ENCODE assay signal across 17 cellular contexts in genomic region chr5:149901511-149901910, GRCh38. TPM values are rescaled to one million over a fixed set of nuclear protein-coding genes. Genes with fewer than 3 reads are reported as not detected.
DNase-seq lines count a peak whose midpoint lies in the region; ATAC-seq and TF ChIP-seq lines count a peak whose summit lies in the region.
"Had no signal": no experiment of that assay in that cellular context is flagged by ENCODE, and none has a peak within 500 bp of the region (broad histone marks: within the 10 kb centered on the region; RNA-seq: fewer than 3 reads in every experiment).

No MANE protein-coding gene starts in this region.

- H3K27ac ChIP-seq in brain microvascular endothelial cell: no peak overlapping the region

- no peaks in the 10 kb centered on the region for H3K27me3 ChIP-seq in brain microvascular endothelial cell (replicated peaks)

- no peak for DNase-seq in stimulated activated naive CD8-positive, alpha-beta T cell treated with anti-CD3 and anti-CD28 coated beads, Interleukin-15, amount 100 ng/mL, for 72 hours
- no peak for DNase-seq in stimulated activated naive CD8-positive, alpha-beta T cell treated with anti-CD3 and anti-CD28 coated beads, Interleukin-15, Interleukin-2, amounts not matched to agents 100 U/mL and 50 U/mL, for 24 hours
- DNase-seq in activated CD8-positive, alpha-beta T cell treated with anti-CD3 and anti-CD28 coated beads, Interleukin-2, amount 10 ng/mL, durations not matched to agents 7 days and 5 days: peak; percentile 43
- peak; percentile 27 for DNase-seq in glomerular visceral epithelial cell (ENCODE audit: extremely low spot score)
- DNase-seq in brain microvascular endothelial cell: no peak
- DNase-seq in NCI-H345 treated with DMSO at 0.1 percent for 48 hours (lab: John Stamatoyannopoulos, UW; ENCODE audit: unreplicated experiment): no peak
- DNase-seq: CD4-positive, CD25-positive, alpha-beta regulatory T cell; DMS79; HCEC 1CT; NCI-H1694; NCI-H2081; NCI-H2171 treated with DMSO at 0.1 percent for 48 hours; NCI-H446; NCI-H526; Right ventricle myocardium superior had no signal

- peaks cover 33% of the 10 kb centered on the region for H3K27me3 Mint-ChIP-seq in stimulated activated naive CD8-positive, alpha-beta T cell treated with anti-CD3 and anti-CD28 coated beads, Interleukin-15, amount 100 ng/mL, for 72 hours
- peaks cover 34% of the 10 kb centered on the region for H3K27me3 Mint-ChIP-seq in activated CD8-positive, alpha-beta T cell treated with anti-CD3 and anti-CD28 coated beads, Interleukin-2, amount 10 ng/mL, durations not matched to agents 7 days and 5 days (ENCODE audit: low read depth)

- no peak for TF ChIP-seq CTCF in brain microvascular endothelial cell (IDR thresholded peaks at IDR 0.05; ENCODE audit: low read depth, low read length, missing control alignments)

- peak; percentile 54 for ATAC-seq in stimulated activated naive CD8-positive, alpha-beta T cell treated with anti-CD3 and anti-CD28 coated beads, Interleukin-15, amount 100 ng/mL, for 72 hours
- ATAC-seq in stimulated activated naive CD8-positive, alpha-beta T cell treated with anti-CD3 and anti-CD28 coated beads, Interleukin-15, Interleukin-2, amounts not matched to agents 100 U/mL and 50 U/mL, for 24 hours: no peak
- ATAC-seq in activated CD8-positive, alpha-beta T cell treated with anti-CD3 and anti-CD28 coated beads, Interleukin-2, amount 10 ng/mL, durations not matched to agents 7 days and 5 days: no peak
- no peak for ATAC-seq in GM18519 (IDR thresholded peaks at IDR 0.05; ENCODE audit: low FRiP score, unreplicated experiment)

- H3K4me3 Mint-ChIP-seq in stimulated activated naive CD8-positive, alpha-beta T cell treated with anti-CD3 and anti-CD28 coated beads, Interleukin-15, amount 100 ng/mL, for 72 hours: no peak overlapping the region
- no peak overlapping the region for H3K4me3 Mint-ChIP-seq in activated CD8-positive, alpha-beta T cell treated with anti-CD3 and anti-CD28 coated beads, Interleukin-2, amount 10 ng/mL, durations not matched to agents 7 days and 5 days
- H3K4me3 Mint-ChIP-seq: CD4-positive, CD25-positive, alpha-beta regulatory T cell; GM23338 had no signal

- CTCF ChIA-PET in activated CD8-positive, alpha-beta T cell treated with anti-CD3 and anti-CD28 coated beads, Interleukin-2, amount 10 ng/mL, durations not matched to agents 7 days and 5 days (lab: Charles Lee): interaction anchor here (1.2 kb wide), 1 partner anchor 61 kb away, joined by 5 read pairs; no protein-coding TSS in a partner anchor

- no peaks in the 10 kb centered on the region for H3K9me3 Mint-ChIP-seq in stimulated activated naive CD8-positive, alpha-beta T cell treated with anti-CD3 and anti-CD28 coated beads, Interleukin-15, amount 100 ng/mL, for 72 hours
- no peaks in the 10 kb centered on the region for H3K9me3 Mint-ChIP-seq in activated CD8-positive, alpha-beta T cell treated with anti-CD3 and anti-CD28 coated beads, Interleukin-2, amount 10 ng/mL, durations not matched to agents 7 days and 5 days (ENCODE audit: insufficient read depth)
- H3K9me3 Mint-ChIP-seq: CD4-positive, CD25-positive, alpha-beta regulatory T cell; GM23338 had no signal

- H3K36me3 ChIP-seq in brain microvascular endothelial cell (replicated peaks): no peaks in the 10 kb centered on the region

- in situ Hi-C loops in brain microvascular endothelial cell (cut with HindIII; ENCODE audit: low pct_ligation_motif_present, low sequenced_read_pairs): no loop called here

- H3K4me1 Mint-ChIP-seq in stimulated activated naive CD8-positive, alpha-beta T cell treated with anti-CD3 and anti-CD28 coated beads, Interleukin-15, amount 100 ng/mL, for 72 hours: peaks cover 10% of the 10 kb centered on the region
- H3K4me1 Mint-ChIP-seq in activated CD8-positive, alpha-beta T cell treated with anti-CD3 and anti-CD28 coated beads, Interleukin-2, amount 10 ng/mL, durations not matched to agents 7 days and 5 days (ENCODE audit: low read depth): peaks cover 15% of the 10 kb centered on the region
- H3K4me1 Mint-ChIP-seq: GM23338 had no signal

- no peak overlapping the region for H3K27ac Mint-ChIP-seq in stimulated activated naive CD8-positive, alpha-beta T cell treated with anti-CD3 and anti-CD28 coated beads, Interleukin-15, amount 100 ng/mL, for 72 hours
- H3K27ac Mint-ChIP-seq in activated CD8-positive, alpha-beta T cell treated with anti-CD3 and anti-CD28 coated beads, Interleukin-2, amount 10 ng/mL, durations not matched to agents 7 days and 5 days: no peak overlapping the region
- H3K27ac Mint-ChIP-seq: CD4-positive, CD25-positive, alpha-beta regulatory T cell; GM23338 had no signal

- H3K4me3 ChIP-seq in brain microvascular endothelial cell (ENCODE audit: low read depth, low read length): no peak overlapping the region
- H3K4me3 ChIP-seq: GM23338 had no signal

- POLR2A ChIA-PET in activated CD8-positive, alpha-beta T cell treated with anti-CD3 and anti-CD28 coated beads, Interleukin-2, amount 10 ng/mL, durations not matched to agents 7 days and 5 days (lab: Charles Lee): no interaction called here

- H3K36me3 Mint-ChIP-seq in activated CD8-positive, alpha-beta T cell treated with anti-CD3 and anti-CD28 coated beads, Interleukin-2, amount 10 ng/mL, durations not matched to agents 7 days and 5 days (ENCODE audit: low read depth): no peaks in the 10 kb centered on the region
- H3K36me3 Mint-ChIP-seq: CD4-positive, CD25-positive, alpha-beta regulatory T cell had no signal

RNA-seq across cellular contexts. Expression of gene PDE6A, which starts 43.1 kb away (rescaled TPM):
- not detected for total RNA-seq in activated CD8-positive, alpha-beta T cell treated with anti-CD3 and anti-CD28 coated beads, Interleukin-2, amount 10 ng/mL, durations not matched to agents 7 days and 5 days
- total RNA-seq: CD4-positive, CD25-positive, alpha-beta regulatory T cell; GM23338 had no signal

RNA-seq across cellular contexts. Expression of gene SLC26A2, which starts 59.0 kb away (rescaled TPM):
- total RNA-seq in activated CD8-positive, alpha-beta T cell treated with anti-CD3 and anti-CD28 coated beads, Interleukin-2, amount 10 ng/mL, durations not matched to agents 7 days and 5 days: 1 to 10 TPM; 7.6 to 8.0 TPM

Comparison
In these comparisons a context has a peak if more than half of its experiments do, and no peak if none do; other contexts are left out.
1. DNase-seq: peak in activated CD8-positive, alpha-beta T cell treated with anti-CD3 and anti-CD28 coated beads, Interleukin-2, amount 10 ng/mL, durations not matched to agents 7 days and 5 days (single experiment) and glomerular visceral epithelial cell (single experiment); none in stimulated activated naive CD8-positive, alpha-beta T cell treated with anti-CD3 and anti-CD28 coated beads, Interleukin-15, amount 100 ng/mL, for 72 hours (0 of 2), stimulated activated naive CD8-positive, alpha-beta T cell treated with anti-CD3 and anti-CD28 coated beads, Interleukin-15, Interleukin-2, amounts not matched to agents 100 U/mL and 50 U/mL, for 24 hours (single experiment), brain microvascular endothelial cell (single experiment) and NCI-H345 treated with DMSO at 0.1 percent for 48 hours (single experiment).